Comparison of ENCODE assay signal across 1 cellular context in genomic region chr2:196130039-196130825, GRCh38.
TF ChIP-seq lines count a peak whose summit lies in the region.

No MANE protein-coding gene starts in this region.

TF ChIP-seq in SK-N-SH, 30 proteins besides CTCF, POLR2A, EP300 and RAD21 (continued from another document):
- TF ChIP-seq IRF3 (IDR thresholded peaks at IDR 0.05; ENCODE audit: low read depth, low read length) = no peak
- TF ChIP-seq JUND (IDR thresholded peaks at IDR 0.05) = no peak
- TF ChIP-seq FOSL2 (IDR thresholded peaks at IDR 0.05; ENCODE audit: borderline replicate concordance, low read depth) = no peak
- TF ChIP-seq TCF12 (IDR thresholded peaks at IDR 0.05) = no peak
- TF ChIP-seq TEAD4 (IDR thresholded peaks at IDR 0.05; ENCODE audit: borderline replicate concordance, insufficient read depth) = no peak
- no peak for TF ChIP-seq MAX (IDR thresholded peaks at IDR 0.05; ENCODE audit: low read depth)
- TF ChIP-seq EZH2phosphoT487 (IDR thresholded peaks at IDR 0.05; ENCODE audit: borderline replicate concordance, low read depth) = no peak
- no peak for TF ChIP-seq SMC3 (IDR thresholded peaks at IDR 0.05; ENCODE audit: low read depth, low read length)
- no peak for TF ChIP-seq RFX5 (IDR thresholded peaks at IDR 0.05; ENCODE audit: low read length)
- TF ChIP-seq SIN3A (IDR thresholded peaks at IDR 0.05; ENCODE audit: borderline replicate concordance, low read depth, low read length) = no peak
